10 cellular contexts compared by ENCODE assay signal in genomic region chr9:109329274-109330258, GRCh38. TPM values are rescaled to one million over a fixed set of nuclear protein-coding genes. Genes with fewer than 3 reads are reported as not detected.
DNase-seq lines count a peak whose midpoint lies in the region; ATAC-seq and TF ChIP-seq lines count a peak whose summit lies in the region.
"Had no signal": no experiment of that assay in that cellular context is flagged by ENCODE, and none has a peak within 500 bp of the region (broad histone marks: within the 10 kb centered on the region; RNA-seq: fewer than 3 reads in every experiment).

No MANE protein-coding gene starts in this region.

- H3K4me1 Mint-ChIP-seq in type B pancreatic cell (ENCODE audit: unreplicated experiment), result peaks cover 18% of the 10 kb centered on the region
- H3K4me1 Mint-ChIP-seq in CD4-positive, alpha-beta T cell (ENCODE audit: low read depth), result no peaks in the 10 kb centered on the region
- no peaks in the 10 kb centered on the region for H3K4me1 Mint-ChIP-seq in activated CD4-positive, alpha-beta T cell treated with anti-CD3 and anti-CD28 coated beads, Interleukin-2, amount 10 ng/mL, durations not matched to agents 7 days and 5 days

- POLR2A ChIA-PET in CD4-positive, alpha-beta T cell (lab: Charles Lee), result no interaction called here
- POLR2A ChIA-PET in activated CD4-positive, alpha-beta T cell treated with anti-CD3 and anti-CD28 coated beads, Interleukin-2, amount 10 ng/mL, durations not matched to agents 7 days and 5 days (lab: Charles Lee), result no interaction called here

- DNase-seq in DMS 273 (lab: John Stamatoyannopoulos, UW; ENCODE audit: unreplicated experiment) (peak; percentile 69), DMS 273 treated with DMSO at 0.1 percent for 48 hours (lab: John Stamatoyannopoulos, UW) (no peak), astrocyte of the hippocampus (ENCODE audit: low read depth, low spot score) (peak; percentile 51), left colon (peak; percentile 69 to 83), type B pancreatic cell (ENCODE audit: extremely low spot score, unreplicated experiment) (no peak), SKM-1 treated with dmso at 0.1 percent for 144 hours (lab: John Stamatoyannopoulos, UW; ENCODE audit: unreplicated experiment) (no peak)
- no peak for DNase-seq in CD4-positive, alpha-beta T cell
- no peak for DNase-seq in activated CD4-positive, alpha-beta T cell treated with anti-CD3 and anti-CD28 coated beads, Interleukin-2, amount 10 ng/mL, durations not matched to agents 7 days and 5 days
- DNase-seq: 8988T, NCI-H2081 treated with DMSO at 0.1 percent for 48 hours had no signal

- intact Hi-C loops in left colon (cut with DNase I, micrococcal nuclease), result no loop called here
- intact Hi-C loops in CD4-positive, alpha-beta T cell (cut with DNase I, micrococcal nuclease), result no loop called here

- H3K27me3 Mint-ChIP-seq in type B pancreatic cell, result no peaks in the 10 kb centered on the region
- peaks cover 45% of the 10 kb centered on the region for H3K27me3 Mint-ChIP-seq in CD4-positive, alpha-beta T cell
- H3K27me3 Mint-ChIP-seq in activated CD4-positive, alpha-beta T cell treated with anti-CD3 and anti-CD28 coated beads, Interleukin-2, amount 10 ng/mL, durations not matched to agents 7 days and 5 days, result peaks cover 19% of the 10 kb centered on the region

- H3K36me3 Mint-ChIP-seq in type B pancreatic cell, result no peaks in the 10 kb centered on the region
- no peaks in the 10 kb centered on the region for H3K36me3 Mint-ChIP-seq in CD4-positive, alpha-beta T cell (ENCODE audit: low read depth)
- H3K36me3 Mint-ChIP-seq in activated CD4-positive, alpha-beta T cell treated with anti-CD3 and anti-CD28 coated beads, Interleukin-2, amount 10 ng/mL, durations not matched to agents 7 days and 5 days (ENCODE audit: low read depth), result no peaks in the 10 kb centered on the region

- no peaks in the 10 kb centered on the region for H3K9me3 Mint-ChIP-seq in type B pancreatic cell
- no peaks in the 10 kb centered on the region for H3K9me3 Mint-ChIP-seq in CD4-positive, alpha-beta T cell
- no peaks in the 10 kb centered on the region for H3K9me3 Mint-ChIP-seq in activated CD4-positive, alpha-beta T cell treated with anti-CD3 and anti-CD28 coated beads, Interleukin-2, amount 10 ng/mL, durations not matched to agents 7 days and 5 days

- ATAC-seq in left colon, result peak; percentile 84
- ATAC-seq in CD4-positive, alpha-beta T cell (ENCODE audit: poor library complexity), result no peak

- TF ChIP-seq CTCF in type B pancreatic cell (conservative IDR thresholded peaks at IDR 0.05), result no peak
- TF ChIP-seq CTCF in CD4-positive, alpha-beta T cell (IDR thresholded peaks at IDR 0.05), result no peak

- no peak overlapping the region for H3K27ac ChIP-seq in CD4-positive, alpha-beta T cell (ENCODE audit: low read depth, low read length)

- H3K27ac Mint-ChIP-seq in type B pancreatic cell, result peak overlapping the region; percentile 95
- H3K27ac Mint-ChIP-seq in CD4-positive, alpha-beta T cell, result no peak overlapping the region
- no peak overlapping the region for H3K27ac Mint-ChIP-seq in activated CD4-positive, alpha-beta T cell treated with anti-CD3 and anti-CD28 coated beads, Interleukin-2, amount 10 ng/mL, durations not matched to agents 7 days and 5 days

- H3K9me3 ChIP-seq in CD4-positive, alpha-beta T cell (ENCODE audit: control insufficient read depth, low read length), result no peaks in the 10 kb centered on the region

- peaks cover 3% of the 10 kb centered on the region for H3K27me3 ChIP-seq in CD4-positive, alpha-beta T cell (ENCODE audit: control insufficient read depth, insufficient read depth, low read length)

- CTCF ChIA-PET in CD4-positive, alpha-beta T cell (lab: Charles Lee), result no interaction called here
- CTCF ChIA-PET in activated CD4-positive, alpha-beta T cell treated with anti-CD3 and anti-CD28 coated beads, Interleukin-2, amount 10 ng/mL, durations not matched to agents 7 days and 5 days (lab: Charles Lee), result interaction anchor here (1.7 kb wide), 1 partner anchor 82 kb away, joined by 5 read pairs; no protein-coding TSS in a partner anchor

- H3K4me3 Mint-ChIP-seq in type B pancreatic cell, result peak overlapping the region; percentile 34
- H3K4me3 Mint-ChIP-seq in CD4-positive, alpha-beta T cell, result no peak overlapping the region
- no peak overlapping the region for H3K4me3 Mint-ChIP-seq in activated CD4-positive, alpha-beta T cell treated with anti-CD3 and anti-CD28 coated beads, Interleukin-2, amount 10 ng/mL, durations not matched to agents 7 days and 5 days

RNA-seq across cellular contexts. Expression of gene EPB41L4B, which starts 8.7 kb away (rescaled TPM):
- total RNA-seq in left colon (100 to 1,000 TPM; 147 to 150 TPM), type B pancreatic cell (ENCODE audit: low replicate concordance) (14.4 and 29.1 TPM in 2 replicates)
- not detected for total RNA-seq in CD4-positive, alpha-beta T cell
- not detected for total RNA-seq in activated CD4-positive, alpha-beta T cell treated with anti-CD3 and anti-CD28 coated beads, Interleukin-2, amount 10 ng/mL, durations not matched to agents 7 days and 5 days

Comparison
In these comparisons a context has a peak if more than half of its experiments do, and no peak if none do; other contexts are left out.
1. DNase-seq: peak in DMS 273 (single experiment), astrocyte of the hippocampus (single experiment) and left colon (2 of 2); none in DMS 273 treated with DMSO at 0.1 percent for 48 hours (single experiment), type B pancreatic cell (single experiment), CD4-positive, alpha-beta T cell (0 of 10), SKM-1 treated with dmso at 0.1 percent for 144 hours (single experiment) and activated CD4-positive, alpha-beta T cell treated with anti-CD3 and anti-CD28 coated beads, Interleukin-2, amount 10 ng/mL, durations not matched to agents 7 days and 5 days (single experiment).
2. RNA of gene EPB41L4B, which starts 8.7 kb away (total RNA-seq): 147 to 150 TPM in left colon and 14.4 to 29.1 TPM in type B pancreatic cell; not detected in activated CD4-positive, alpha-beta T cell treated with anti-CD3 and anti-CD28 coated beads, Interleukin-2, amount 10 ng/mL, durations not matched to agents 7 days and 5 days and not detected in CD4-positive, alpha-beta T cell; every median in the first group is over 10 times any median in the second.